18 cellular contexts compared by ENCODE assay signal in the genomic region with DNA sequence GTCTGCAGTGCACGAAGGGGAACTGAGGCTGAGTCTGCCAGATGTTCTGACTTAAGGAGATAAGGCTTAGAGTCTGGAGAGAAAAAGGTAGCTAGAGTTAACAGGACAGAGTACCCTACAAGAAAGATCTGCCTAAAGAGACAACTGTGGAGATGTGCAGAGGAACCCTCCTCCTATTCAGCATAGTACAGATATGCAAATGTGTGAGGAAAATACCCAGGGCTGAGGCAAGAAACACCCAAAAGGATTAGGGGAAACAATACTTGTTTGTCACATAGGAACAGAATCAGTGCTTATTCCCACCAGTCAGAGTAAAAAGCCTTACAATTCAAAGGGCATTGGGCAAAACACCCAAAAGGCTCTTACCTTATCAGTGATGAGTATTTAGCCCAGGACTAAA.
"Had no signal": no experiment of that assay in that cellular context is flagged by ENCODE, and none has a peak within 500 bp of the region (broad histone marks: within the 10 kb centered on the region; RNA-seq: fewer than 3 reads in every experiment).

No MANE protein-coding gene starts in this region.

- H3K4me3 Mint-ChIP-seq: activated CD4-positive, alpha-beta memory T cell treated with anti-CD3 and anti-CD28 coated beads for 36 hours; activated T-helper 1 cell treated with anti-CD3 and anti-CD28 coated beads, Interleukin-12 subunit alpha, Interleukin-12 subunit beta, Interleukin-2, Interleukin-4 antibody, amounts not matched to agents 30 ng/mL and 10 ng/mL and 1 ng/mL, durations not matched to agents 14 hours and 24 hours and 36 hours; nephron; type B pancreatic cell had no signal

- H3K9me3 ChIP-seq: adrenal gland, breast epithelium, right atrium auricular region, stomach had no signal

- H3K27me3 ChIP-seq: adrenal gland, breast epithelium, right atrium auricular region, stomach had no signal

- H3K27ac Mint-ChIP-seq: activated CD4-positive, alpha-beta memory T cell treated with anti-CD3 and anti-CD28 coated beads for 36 hours; activated T-helper 1 cell treated with anti-CD3 and anti-CD28 coated beads, Interleukin-12 subunit alpha, Interleukin-12 subunit beta, Interleukin-2, Interleukin-4 antibody, amounts not matched to agents 30 ng/mL and 10 ng/mL and 1 ng/mL, durations not matched to agents 14 hours and 24 hours and 36 hours; nephron; type B pancreatic cell had no signal

- H3K4me1 Mint-ChIP-seq: nephron had no signal

- H3K4me1 ChIP-seq: adrenal gland, breast epithelium, right atrium auricular region, stomach had no signal

- FAIRE-seq: astrocyte, frontal cortex had no signal

- H3K4me3 ChIP-seq: adrenal gland, breast epithelium, coronary artery, right atrium auricular region, stomach had no signal

- DNase-seq: activated CD4-positive, alpha-beta memory T cell treated with anti-CD3 and anti-CD28 coated beads for 36 hours; activated CD4-positive, alpha-beta T cell treated with anti-CD3 and anti-CD28 coated beads for 4 hours; activated gamma-delta T cell treated with Interleukin-2 at 50 U/mL for 16 hours; activated T-cell treated with anti-CD3 and anti-CD28 coated beads for 4 hours; adrenal gland; head of caudate nucleus; occipital lobe; stimulated activated CD4-positive, alpha-beta T cell treated with anti-CD3 and anti-CD28 coated beads, Interleukin-2, amount 100 ng/mL, for 24 hours; stomach had no signal

- ATAC-seq: activated naive CD4-positive, alpha-beta T cell treated with anti-CD3 and anti-CD28 coated beads, Interleukin-2, amount 50 U/mL, for 72 hours had no signal

- H3K9me3 Mint-ChIP-seq: activated CD4-positive, alpha-beta memory T cell treated with anti-CD3 and anti-CD28 coated beads for 36 hours; activated naive CD4-positive, alpha-beta T cell treated with anti-CD3 and anti-CD28 coated beads, Interleukin-2, amount 50 U/mL, for 72 hours; activated T-helper 1 cell treated with anti-CD3 and anti-CD28 coated beads, Interleukin-12 subunit alpha, Interleukin-12 subunit beta, Interleukin-2, Interleukin-4 antibody, amounts not matched to agents 30 ng/mL and 10 ng/mL and 1 ng/mL, durations not matched to agents 14 hours and 24 hours and 36 hours; type B pancreatic cell had no signal

- H3K27ac ChIP-seq: adrenal gland, breast epithelium, coronary artery, right atrium auricular region, stomach had no signal

- H3K27me3 Mint-ChIP-seq: activated CD4-positive, alpha-beta memory T cell treated with anti-CD3 and anti-CD28 coated beads for 36 hours; type B pancreatic cell had no signal
